10 cellular contexts compared by ENCODE assay signal in the genomic region with DNA sequence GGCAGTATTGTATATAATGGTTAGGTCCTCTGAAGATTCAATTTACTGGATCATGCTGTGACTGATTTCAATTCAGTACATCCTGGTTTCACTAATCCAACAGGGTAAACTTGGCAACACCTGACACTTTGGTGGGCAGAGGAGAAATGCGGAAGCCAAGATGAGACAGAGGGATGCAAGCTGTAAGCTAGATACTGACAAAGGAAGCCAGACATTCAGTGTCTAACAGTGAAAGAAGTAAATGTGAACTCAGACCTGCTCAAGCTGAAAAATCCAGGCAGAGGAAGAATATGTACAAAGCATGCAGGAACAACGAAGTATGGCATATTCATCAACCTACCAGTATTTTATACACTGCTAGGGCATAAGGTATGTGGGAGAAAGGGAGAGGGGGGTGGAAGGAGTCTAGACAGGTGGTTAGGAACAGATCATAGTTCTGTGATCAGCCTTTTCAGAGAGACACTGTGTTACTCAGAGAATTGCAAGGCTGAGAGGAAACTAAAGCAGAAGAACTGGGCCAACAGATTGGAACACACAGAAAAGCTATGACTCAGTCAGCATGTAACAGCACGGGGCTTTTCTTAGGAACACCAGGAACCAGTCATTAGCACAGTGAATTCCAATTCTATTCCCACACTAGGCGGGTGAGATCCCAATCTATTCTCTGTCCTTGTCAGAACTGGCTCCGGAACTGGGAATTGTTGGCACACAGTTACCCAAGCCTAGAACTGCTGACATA. TPM values are rescaled to one million over a fixed set of nuclear protein-coding genes. Genes with fewer than 3 reads are reported as not detected.
DNase-seq lines count a peak whose midpoint lies in the region; ATAC-seq and TF ChIP-seq lines count a peak whose summit lies in the region.
"Had no signal": no experiment of that assay in that cellular context is flagged by ENCODE, and none has a peak within 500 bp of the region (broad histone marks: within the 10 kb centered on the region; RNA-seq: fewer than 3 reads in every experiment).

No MANE protein-coding gene starts in this region.

- H3K9me3 ChIP-seq in MM.1S (replicated peaks; ENCODE audit: insufficient read depth, low read length) (no peaks in the 10 kb centered on the region), Karpas-422 (ENCODE audit: low read length) (no peaks in the 10 kb centered on the region)

- peaks cover 23% of the 10 kb centered on the region for H3K36me3 Mint-ChIP-seq in activated CD8-positive, alpha-beta T cell treated with anti-CD3 and anti-CD28 coated beads for 36 hours (ENCODE audit: low read depth)

- H2AFZ ChIP-seq in MM.1S (ENCODE audit: low read length) (no peak overlapping the region), Karpas-422 (ENCODE audit: low read length) (no peak overlapping the region)

- 0 out of 2 replicates have a peak, but pooled peaks cover 3% of the 10 kb centered on the region for H3K4me1 ChIP-seq in MM.1S (ENCODE audit: low read length)
- peaks cover 28% of the 10 kb centered on the region for H3K4me1 ChIP-seq in Karpas-422 (ENCODE audit: low read length)

- H3K9me2 ChIP-seq in MM.1S (replicated peaks; ENCODE audit: insufficient read depth, low read length) = no peaks in the 10 kb centered on the region; the same call in 1 of the 2 replicates
- no peaks in the 10 kb centered on the region for H3K9me2 ChIP-seq in Karpas-422 (replicated peaks; ENCODE audit: insufficient read depth, low read length)

- H3K4me2 ChIP-seq in MM.1S (ENCODE audit: low read depth, low read length) (no peak overlapping the region), Karpas-422 (ENCODE audit: low read depth, low read length, poor library complexity, severe bottlenecking) (no peak overlapping the region)

- peaks cover 96% of the 10 kb centered on the region for H3K4me1 Mint-ChIP-seq in activated CD8-positive, alpha-beta T cell treated with anti-CD3 and anti-CD28 coated beads for 36 hours (ENCODE audit: low read depth)
- H3K4me1 Mint-ChIP-seq: activated B cell treated with CpG ODN at 0.5 μM for 24 hours, B cell had no signal

- H4K20me1 ChIP-seq in MM.1S (ENCODE audit: insufficient read depth, low read length) (no peaks in the 10 kb centered on the region), Karpas-422 (ENCODE audit: insufficient read depth, low read depth, low read length) (no peaks in the 10 kb centered on the region)

- CTCF ChIA-PET in activated CD8-positive, alpha-beta T cell treated with anti-CD3 and anti-CD28 coated beads for 36 hours (lab: Charles Lee) = interaction anchor here (1.1 to 4.1 kb wide), 3 partner anchors 13 to 39 kb away, joined by 3 to 18 read pairs (median 3); a partner anchor contains a TSS

- no peaks in the 10 kb centered on the region for H3F3A ChIP-seq in MM.1S (ENCODE audit: insufficient read depth, low read length)

- no peak overlapping the region for H3K9ac ChIP-seq in MM.1S (ENCODE audit: low read length)
- no peak overlapping the region for H3K9ac ChIP-seq in Karpas-422 (ENCODE audit: low read length)

- H3K9me3 Mint-ChIP-seq in activated CD8-positive, alpha-beta T cell treated with anti-CD3 and anti-CD28 coated beads for 36 hours = no peaks in the 10 kb centered on the region
- H3K9me3 Mint-ChIP-seq: activated B cell treated with CpG ODN at 0.5 μM for 24 hours had no signal

- no peak for TF ChIP-seq CTCF in activated CD8-positive, alpha-beta T cell treated with anti-CD3 and anti-CD28 coated beads for 36 hours (IDR thresholded peaks at IDR 0.05)
- TF ChIP-seq CTCF in MM.1S (IDR thresholded peaks at IDR 0.05; ENCODE audit: low read length) = no peak

- POLR2A ChIA-PET in activated CD8-positive, alpha-beta T cell treated with anti-CD3 and anti-CD28 coated beads for 36 hours (lab: Charles Lee) = interaction anchor here (0.8 to 3.0 kb wide), 8 partner anchors 9 to 40 kb away, joined by 3 to 23 read pairs (median 4); a partner anchor contains a TSS

- DNase-seq in activated T-cell treated with anti-CD3 and anti-CD28 coated beads, Interleukin-2, amount 50 U/mL, for 1 hour = peak; percentile 34
- DNase-seq in activated T-cell treated with anti-CD3 and anti-CD28 coated beads for 4 hours (no peak), MM.1S (no peak), Karpas-422 (no peak), RPMI8226 (no peak)
- DNase-seq in activated CD8-positive, alpha-beta T cell treated with anti-CD3 and anti-CD28 coated beads for 36 hours = peak; percentile 49
- no peak for DNase-seq in stimulated activated naive CD8-positive, alpha-beta T cell treated with anti-CD3 and anti-CD28 coated beads, Interleukin-15, Interleukin-2, amounts not matched to agents 100 U/mL and 50 U/mL, for 24 hours
- DNase-seq: activated B cell treated with CpG ODN at 0.5 μM for 24 hours had no signal

- H3K27me3 ChIP-seq in MM.1S (replicated peaks; ENCODE audit: insufficient read depth, low read length) (no peaks in the 10 kb centered on the region), Karpas-422 (ENCODE audit: low read length) (no peaks in the 10 kb centered on the region)

- ATAC-seq in activated CD8-positive, alpha-beta T cell treated with anti-CD3 and anti-CD28 coated beads for 36 hours = peak; percentile 80
- peak; percentile 94 for ATAC-seq in esophagus mucosa
- peak; percentile 87 for ATAC-seq in stimulated activated naive CD8-positive, alpha-beta T cell treated with anti-CD3 and anti-CD28 coated beads, Interleukin-15, Interleukin-2, amounts not matched to agents 100 U/mL and 50 U/mL, for 24 hours

- no peaks in the 10 kb centered on the region for H3K27me3 Mint-ChIP-seq in activated CD8-positive, alpha-beta T cell treated with anti-CD3 and anti-CD28 coated beads for 36 hours
- H3K27me3 Mint-ChIP-seq: activated B cell treated with CpG ODN at 0.5 μM for 24 hours, B cell had no signal

- intact Hi-C loops in activated CD8-positive, alpha-beta T cell treated with anti-CD3 and anti-CD28 coated beads for 36 hours (cut with micrococcal nuclease) = loop anchor here (5.0 kb wide), 1 partner anchor 36 kb away; no protein-coding TSS in a partner anchor

- H3K36me3 ChIP-seq in MM.1S (replicated peaks; ENCODE audit: insufficient read depth, low read length) = no peaks in the 10 kb centered on the region
- H3K36me3 ChIP-seq in Karpas-422 (ENCODE audit: insufficient read depth, low read length) = no peaks in the 10 kb centered on the region

- H3K27ac Mint-ChIP-seq in activated CD8-positive, alpha-beta T cell treated with anti-CD3 and anti-CD28 coated beads for 36 hours = peak overlapping the region; percentile 95
- H3K27ac Mint-ChIP-seq: activated B cell treated with CpG ODN at 0.5 μM for 24 hours, B cell had no signal

- no peaks in the 10 kb centered on the region for H3K79me2 ChIP-seq in MM.1S (ENCODE audit: low read length)
- peaks cover 93% of the 10 kb centered on the region for H3K79me2 ChIP-seq in Karpas-422 (ENCODE audit: low read length)

- no peak overlapping the region for H3K27ac ChIP-seq in MM.1S (ENCODE audit: low read length)
- no peak overlapping the region for H3K27ac ChIP-seq in Karpas-422 (ENCODE audit: low read length)

- H3K4me3 Mint-ChIP-seq in activated CD8-positive, alpha-beta T cell treated with anti-CD3 and anti-CD28 coated beads for 36 hours = peak overlapping the region; percentile 63
- H3K4me3 Mint-ChIP-seq: activated B cell treated with CpG ODN at 0.5 μM for 24 hours, B cell had no signal

- no peak overlapping the region for H3K4me3 ChIP-seq in MM.1S (ENCODE audit: low read length)
- no peak overlapping the region for H3K4me3 ChIP-seq in Karpas-422 (ENCODE audit: low read length)

RNA-seq across cellular contexts. Expression of a gene that starts 40.3 kb away (rescaled TPM):
- 100 to 1,000 TPM in 1 of 2 experiments, 10 to 100 TPM in 1; 99.7 to 106 TPM for total RNA-seq in activated CD8-positive, alpha-beta T cell treated with anti-CD3 and anti-CD28 coated beads for 36 hours
- 3.0 TPM for total RNA-seq in esophagus mucosa
- 188 and 207 TPM in 2 replicates for total RNA-seq in Karpas-422 (2014; rRNA removed; shearing (Covaris generic); ENCODE audit: low replicate concordance)
- total RNA-seq: activated B cell treated with CpG ODN at 0.5 μM for 24 hours, B cell had no signal

Comparison
In these comparisons a context has a peak if more than half of its experiments do, and no peak if none do; other contexts are left out.
1. DNase-seq: peak in activated T-cell treated with anti-CD3 and anti-CD28 coated beads, Interleukin-2, amount 50 U/mL, for 1 hour (single experiment) and activated CD8-positive, alpha-beta T cell treated with anti-CD3 and anti-CD28 coated beads for 36 hours (single experiment); none in activated T-cell treated with anti-CD3 and anti-CD28 coated beads for 4 hours (single experiment), stimulated activated naive CD8-positive, alpha-beta T cell treated with anti-CD3 and anti-CD28 coated beads, Interleukin-15, Interleukin-2, amounts not matched to agents 100 U/mL and 50 U/mL, for 24 hours (single experiment), MM.1S (single experiment), Karpas-422 (single experiment) and RPMI8226 (single experiment).
2. RNA of a gene that starts 40.3 kb away (total RNA-seq): 188 to 207 TPM in Karpas-422 and 99.7 to 106 TPM in activated CD8-positive, alpha-beta T cell treated with anti-CD3 and anti-CD28 coated beads for 36 hours; 3.0 TPM in esophagus mucosa (single experiment); every median in the first group is over 10 times any median in the second.
3. Peak in every context shown above with its lines, with median percentiles within 50 percentile points of each other: ATAC-seq.